In the genomic region with DNA sequence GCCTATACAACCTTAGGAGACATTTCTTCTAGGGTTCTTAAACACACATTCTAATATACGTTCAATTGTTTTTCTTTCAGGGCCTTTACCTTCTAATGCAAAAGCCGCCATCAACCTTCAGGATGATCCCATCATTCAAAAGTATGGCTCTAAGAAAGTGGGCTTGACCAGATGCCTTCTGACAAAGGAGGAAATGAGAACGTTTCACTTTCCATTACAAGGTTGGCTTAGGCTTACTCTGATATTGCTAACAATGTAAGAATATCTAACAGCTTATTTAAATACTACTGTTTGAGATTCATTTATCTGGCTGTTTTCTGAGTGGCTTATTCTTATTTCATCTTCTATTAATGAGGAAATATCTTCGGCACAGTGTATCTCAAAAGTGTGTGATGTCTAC, we compare ENCODE assay signal across 26 cellular contexts.
"Had no signal": no experiment of that assay in that cellular context is flagged by ENCODE, and none has a peak within 500 bp of the region (broad histone marks: within the 10 kb centered on the region; RNA-seq: fewer than 3 reads in every experiment).

No MANE protein-coding gene starts in this region.

- DNase-seq: activated B cell treated with CpG ODN at 0.5 μM for 24 hours; activated CD4-positive, alpha-beta T cell treated with anti-CD3 and anti-CD28 coated beads for 1 hour; activated CD4-positive, alpha-beta T cell treated with anti-CD3 and anti-CD28 coated beads, Interleukin-2, amount 10 ng/mL, durations not matched to agents 24 days and 14 days; activated CD4-positive, alpha-beta T cell treated with anti-CD3 and anti-CD28 coated beads, Interleukin-2, amount 50 U/mL, for 48 hours; activated gamma-delta T cell treated with Interleukin-2 at 50 U/mL for 16 hours; activated naive CD4-positive, alpha-beta T cell treated with anti-CD3 and anti-CD28 coated beads, Interleukin-2, amount 10 ng/mL, durations not matched to agents 7 days and 5 days; activated naive CD8-positive, alpha-beta T cell treated with anti-CD3 and anti-CD28 coated beads for 36 hours; activated T-cell treated with anti-CD3 and anti-CD28 coated beads for 4 hours; activated T-cell treated with anti-CD3 and anti-CD28 coated beads, Interleukin-2, amount 50 U/mL, for 72 hours; brain microvascular endothelial cell; NCI-H1048; NCI-H146; NCI-H187 treated with DMSO at 0.1 percent for 48 hours; NCI-H2171 treated with DMSO at 0.1 percent for 48 hours; NCI-H226; NCI-H526; NCI-H774; NK-92 treated with Interleukin-12 subunit alpha and Interleukin-12 subunit beta, amount 100 ng/mL, for 24 hours; OCI-M1; RPMI8226; T-helper 9 cell had no signal

- H3K4me3 Mint-ChIP-seq: activated B cell treated with CpG ODN at 0.5 μM for 24 hours; activated CD4-positive, alpha-beta T cell treated with anti-CD3 and anti-CD28 coated beads, Interleukin-2, amount 10 ng/mL, durations not matched to agents 24 days and 14 days; activated naive CD4-positive, alpha-beta T cell treated with anti-CD3 and anti-CD28 coated beads, Interleukin-2, amount 10 ng/mL, durations not matched to agents 7 days and 5 days; activated naive CD8-positive, alpha-beta T cell treated with anti-CD3 and anti-CD28 coated beads for 36 hours; activated T-cell treated with anti-CD3 and anti-CD28 coated beads, Interleukin-2, amount 50 U/mL, for 72 hours had no signal

- H3K27me3 Mint-ChIP-seq: activated B cell treated with CpG ODN at 0.5 μM for 24 hours; activated CD4-positive, alpha-beta T cell treated with anti-CD3 and anti-CD28 coated beads, Interleukin-2, amount 10 ng/mL, durations not matched to agents 24 days and 14 days; activated naive CD4-positive, alpha-beta T cell treated with anti-CD3 and anti-CD28 coated beads, Interleukin-2, amount 10 ng/mL, durations not matched to agents 7 days and 5 days; activated naive CD8-positive, alpha-beta T cell treated with anti-CD3 and anti-CD28 coated beads for 36 hours had no signal

- FAIRE-seq: K562, TTC549 had no signal

- H3K9me3 Mint-ChIP-seq: activated B cell treated with CpG ODN at 0.5 μM for 24 hours; activated naive CD4-positive, alpha-beta T cell treated with anti-CD3 and anti-CD28 coated beads, Interleukin-2, amount 10 ng/mL, durations not matched to agents 7 days and 5 days; activated naive CD8-positive, alpha-beta T cell treated with anti-CD3 and anti-CD28 coated beads for 36 hours; activated T-cell treated with anti-CD3 and anti-CD28 coated beads, Interleukin-2, amount 50 U/mL, for 72 hours; activated T-helper 2 cell treated with anti-CD3 and anti-CD28 coated beads, Interferon-gamma antibody, Interleukin-2, Interleukin-4, amounts not matched to agents 10 μg/mL and 5 μg/mL and 100 μg/mL, durations not matched to agents 14 hours and 24 hours and 36 hours had no signal

- ATAC-seq: activated T-cell treated with anti-CD3 and anti-CD28 coated beads, Interleukin-2, amount 50 U/mL, for 72 hours; K562; Panc1; Right ventricle myocardium inferior had no signal

- H3K27ac Mint-ChIP-seq: activated B cell treated with CpG ODN at 0.5 μM for 24 hours; activated CD4-positive, alpha-beta T cell treated with anti-CD3 and anti-CD28 coated beads, Interleukin-2, amount 10 ng/mL, durations not matched to agents 24 days and 14 days; activated naive CD4-positive, alpha-beta T cell treated with anti-CD3 and anti-CD28 coated beads, Interleukin-2, amount 10 ng/mL, durations not matched to agents 7 days and 5 days; activated naive CD8-positive, alpha-beta T cell treated with anti-CD3 and anti-CD28 coated beads for 36 hours; activated T-cell treated with anti-CD3 and anti-CD28 coated beads, Interleukin-2, amount 50 U/mL, for 72 hours had no signal
